20 cellular contexts compared by ENCODE assay signal in the genomic region with DNA sequence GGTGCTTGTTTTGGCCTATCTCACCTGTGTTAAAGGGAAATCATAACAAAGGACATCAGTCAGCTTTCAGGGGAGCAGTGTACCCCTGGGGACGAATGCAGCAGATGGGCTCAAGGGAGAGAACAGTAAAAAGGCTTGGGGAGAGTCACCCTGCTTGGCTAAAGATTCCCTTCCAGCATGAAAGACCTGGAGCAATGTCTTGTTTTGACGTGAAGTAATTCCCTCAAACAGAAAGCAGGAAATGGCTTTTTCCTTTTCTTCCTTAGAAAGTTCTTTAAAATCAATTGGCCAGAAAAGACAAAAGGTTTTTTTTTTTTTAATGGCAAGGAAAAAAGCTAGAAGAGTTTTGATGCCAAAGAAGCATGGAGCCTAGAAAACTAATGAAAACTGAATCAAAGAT. TPM values are rescaled to one million over a fixed set of nuclear protein-coding genes. Genes with fewer than 3 reads are reported as not detected.
A peak's percentile ranks its signal among the peaks of the same experiment; 100 is the strongest.
DNase-seq lines count a peak whose midpoint lies in the region; ATAC-seq and TF ChIP-seq lines count a peak whose summit lies in the region.
"Had no signal": no experiment of that assay in that cellular context is flagged by ENCODE, and none has a peak within 500 bp of the region (broad histone marks: within the 10 kb centered on the region; RNA-seq: fewer than 3 reads in every experiment).

No MANE protein-coding gene starts in this region.

- peaks cover 6% of the 10 kb centered on the region for H3K27me3 Mint-ChIP-seq in GM23338 (ENCODE audit: insufficient read depth, low read depth, poor library complexity)
- no peaks in the 10 kb centered on the region for H3K27me3 Mint-ChIP-seq in endodermal cell (ENCODE audit: insufficient read depth)
- H3K27me3 Mint-ChIP-seq: CD4-positive, alpha-beta memory T cell had no signal

- H3K27me3 ChIP-seq in GM23338 (ENCODE audit: insufficient read depth) (no peaks in the 10 kb centered on the region), MM.1S (replicated peaks; ENCODE audit: insufficient read depth, low read length) (no peaks in the 10 kb centered on the region), endodermal cell (ENCODE audit: control insufficient read depth, insufficient read depth, low read length, poor library complexity, severe bottlenecking) (no peaks in the 10 kb centered on the region), psoas muscle (ENCODE audit: insufficient read depth in 3 of 3, low read length in 2 of 3) (no peaks in the 10 kb centered on the region)

- H3K4me1 Mint-ChIP-seq in GM23338 (no peaks in the 10 kb centered on the region), endodermal cell (no peaks in the 10 kb centered on the region)
- H3K4me1 Mint-ChIP-seq: CD4-positive, alpha-beta memory T cell had no signal

- H3K9me3 ChIP-seq in MM.1S (replicated peaks; ENCODE audit: insufficient read depth, low read length), result no peaks in the 10 kb centered on the region
- H3K9me3 ChIP-seq in endodermal cell (ENCODE audit: control insufficient read depth, low read length), result no peaks in the 10 kb centered on the region
- H3K9me3 ChIP-seq in psoas muscle, result no peaks in the 10 kb centered on the region
- H3K9me3 ChIP-seq: A549, HAP-1 had no signal

- H4K20me1 ChIP-seq in GM23338 (replicated peaks; ENCODE audit: insufficient read depth) (peaks cover 4% of the 10 kb centered on the region; the same call in 1 of the 2 replicates), MM.1S (ENCODE audit: insufficient read depth, low read length) (no peaks in the 10 kb centered on the region)

- no peak overlapping the region for H3K4me3 Mint-ChIP-seq in GM23338
- no peak overlapping the region for H3K4me3 Mint-ChIP-seq in endodermal cell
- H3K4me3 Mint-ChIP-seq: CD4-positive, alpha-beta memory T cell; HFFc6 had no signal

- H3F3A ChIP-seq in GM23338 (replicated peaks; ENCODE audit: low read depth), result no peaks in the 10 kb centered on the region
- H3F3A ChIP-seq in MM.1S (ENCODE audit: insufficient read depth, low read length), result peaks cover 7% of the 10 kb centered on the region

- H3K4me2 ChIP-seq in GM23338 (no peak overlapping the region), MM.1S (ENCODE audit: low read depth, low read length) (peak overlapping the region; percentile 13; the same call in 1 of the 2 replicates)
- H3K4me2 ChIP-seq: A549 had no signal

- 0 out of 2 replicates have a peak overlapping the region, but pooled peaks have one; percentile 50 for H3K27ac ChIP-seq in GM23338 (ENCODE audit: low read depth)
- H3K27ac ChIP-seq in MM.1S (ENCODE audit: low read length), result peak overlapping the region; percentile 24; the same call in 1 of the 2 replicates
- H3K27ac ChIP-seq in endodermal cell (ENCODE audit: low read depth, low read length), result no peak overlapping the region
- H3K27ac ChIP-seq in psoas muscle, result no peak overlapping the region
- H3K27ac ChIP-seq: A549 had no signal

- no peak for ATAC-seq in GM23338
- ATAC-seq in HG03571 (IDR thresholded peaks at IDR 0.05; ENCODE audit: unreplicated experiment), result no peak
- ATAC-seq in psoas muscle, result no peak
- ATAC-seq: A549 had no signal

- no peak overlapping the region for H2AFZ ChIP-seq in GM23338
- H2AFZ ChIP-seq in MM.1S (ENCODE audit: low read length), result no peak overlapping the region

- no peaks in the 10 kb centered on the region for H3K4me1 ChIP-seq in GM23338 (ENCODE audit: insufficient read depth)
- peaks cover 5% of the 10 kb centered on the region for H3K4me1 ChIP-seq in MM.1S (ENCODE audit: low read length)
- peaks cover 3% of the 10 kb centered on the region for H3K4me1 ChIP-seq in endodermal cell (ENCODE audit: control insufficient read depth, insufficient read depth, low read length)
- no peaks in the 10 kb centered on the region for H3K4me1 ChIP-seq in psoas muscle
- H3K4me1 ChIP-seq: A549, HAP-1 had no signal

- no peaks in the 10 kb centered on the region for H3K9me2 ChIP-seq in GM23338 (ENCODE audit: insufficient read depth)
- no peaks in the 10 kb centered on the region for H3K9me2 ChIP-seq in MM.1S (replicated peaks; ENCODE audit: insufficient read depth, low read length)

- H3K9ac ChIP-seq in MM.1S (ENCODE audit: low read length), result no peak overlapping the region
- H3K9ac ChIP-seq in endodermal cell (ENCODE audit: extremely low read depth, low read length, poor library complexity, severe bottlenecking), result no peak overlapping the region

- H3K36me3 ChIP-seq in GM23338 (ENCODE audit: insufficient read depth), result 0 out of 2 replicates have a peak, but pooled peaks cover 28% of the 10 kb centered on the region
- no peaks in the 10 kb centered on the region for H3K36me3 ChIP-seq in MM.1S (replicated peaks; ENCODE audit: insufficient read depth, low read length)
- peaks cover 38% of the 10 kb centered on the region for H3K36me3 ChIP-seq in endodermal cell (ENCODE audit: control insufficient read depth, insufficient read depth, low read length)
- peaks cover 6 to 100% of the 10 kb centered on the region in 2 donors for H3K36me3 ChIP-seq in psoas muscle (ENCODE audit: insufficient read depth in 1 of 2, low read depth in 1 of 2)

- no peaks in the 10 kb centered on the region for H3K79me2 ChIP-seq in GM23338 (replicated peaks; ENCODE audit: insufficient read depth)
- no peaks in the 10 kb centered on the region for H3K79me2 ChIP-seq in MM.1S (ENCODE audit: low read length)

- H3K4me3 ChIP-seq in GM23338 (no peak overlapping the region), MM.1S (ENCODE audit: low read length) (no peak overlapping the region), endodermal cell (ENCODE audit: low read length) (no peak overlapping the region), psoas muscle (no peak overlapping the region)
- H3K4me3 ChIP-seq: A549, HAP-1 had no signal

- 81 to 100% methylated on average over 1 to 2 of the region's 2 CpGs for WGBS in endodermal cell (ENCODE audit: insufficient coverage in 1 of 2, insufficient read length in 1 of 2), 2 experiments
- 70 to 80% (median 73%) methylated on average over 2 of the region's 2 CpGs for WGBS in psoas muscle, 3 donors

- H3K36me3 Mint-ChIP-seq in GM23338 (ENCODE audit: low read depth), result peaks cover 45% of the 10 kb centered on the region
- H3K36me3 Mint-ChIP-seq in endodermal cell (ENCODE audit: low read depth), result peaks cover 58% of the 10 kb centered on the region

- intact Hi-C loops in psoas muscle (cut with DNase I), result no loop called here

- DNase-seq in GM23338 (ENCODE audit: low spot score) (no peak), MM.1S (no peak), endodermal cell (no peak), glomerular endothelial cell (ENCODE audit: extremely low read depth, low read depth, low spot score) (peak; percentile 9), NCI-H748 treated with DMSO at 0.1 percent for 48 hours (lab: John Stamatoyannopoulos, UW) (no peak), psoas muscle (no peak), NCI-H2081 (lab: John Stamatoyannopoulos, UW) (no peak)
- DNase-seq: 8988T; C1 segment of cervical spinal cord; Calu3; CD4-positive, alpha-beta memory T cell; COR-L47; DMS53; DMS79 treated with DMSO at 0.1 percent for 48 hours; GF-D8; GOT3; HFFc6 had no signal

- H3K9me3 Mint-ChIP-seq in GM23338, result no peaks in the 10 kb centered on the region
- no peaks in the 10 kb centered on the region for H3K9me3 Mint-ChIP-seq in endodermal cell
- H3K9me3 Mint-ChIP-seq: CD4-positive, alpha-beta memory T cell; HFFc6 had no signal

- H3K27ac Mint-ChIP-seq in GM23338 (no peak overlapping the region; the same call in 1 of the 2 replicates), endodermal cell (peak overlapping the region; percentile 69)
- H3K27ac Mint-ChIP-seq: CD4-positive, alpha-beta memory T cell; HFFc6 had no signal

- TF ChIP-seq CTCF in GM23338 (conservative IDR thresholded peaks at IDR 0.05; ENCODE audit: low read depth in 2 of 2) (no peak), MM.1S (IDR thresholded peaks at IDR 0.05; ENCODE audit: low read length) (no peak), endodermal cell (conservative IDR thresholded peaks at IDR 0.05) (no peak), psoas muscle (IDR thresholded peaks at IDR 0.05) (no peak)

RNA-seq across cellular contexts. Expression of a gene that starts 56.5 kb away (rescaled TPM):
- 65.7 and 67.5 TPM in 2 replicates for total RNA-seq in GM23338 (2014; rRNA removed; shearing (Covaris generic))
- polyA plus RNA-seq in GM23338 (2016; fragmentation: Nextera tagmentation; extraction: Ambion mirVana) (78.7 and 82.7 TPM in 2 replicates), psoas muscle (10 to 100 TPM; 48.4 to 77.1 (median 61.4) TPM)
- total RNA-seq in endodermal cell (10 to 100 TPM; 77.3 to 83.0 TPM), glomerular endothelial cell (21.8 and 29.6 TPM in 2 replicates), psoas muscle (10 to 100 TPM; 30.3 to 64.4 (median 50.7) TPM)
- 48.3 TPM for polyA plus RNA-seq in endodermal cell (2013, experiment 1 of 2)
- 49.7 TPM for polyA plus RNA-seq in endodermal cell (2013, experiment 2 of 2)

Comparison
In these comparisons a context has a peak if more than half of its experiments do, and no peak if none do; other contexts are left out.
1. H3K27ac ChIP-seq: peak in GM23338 (single experiment) and MM.1S (single experiment); none in endodermal cell (single experiment) and psoas muscle (single experiment).